9 cellular contexts compared by ENCODE assay signal in the genomic region with DNA sequence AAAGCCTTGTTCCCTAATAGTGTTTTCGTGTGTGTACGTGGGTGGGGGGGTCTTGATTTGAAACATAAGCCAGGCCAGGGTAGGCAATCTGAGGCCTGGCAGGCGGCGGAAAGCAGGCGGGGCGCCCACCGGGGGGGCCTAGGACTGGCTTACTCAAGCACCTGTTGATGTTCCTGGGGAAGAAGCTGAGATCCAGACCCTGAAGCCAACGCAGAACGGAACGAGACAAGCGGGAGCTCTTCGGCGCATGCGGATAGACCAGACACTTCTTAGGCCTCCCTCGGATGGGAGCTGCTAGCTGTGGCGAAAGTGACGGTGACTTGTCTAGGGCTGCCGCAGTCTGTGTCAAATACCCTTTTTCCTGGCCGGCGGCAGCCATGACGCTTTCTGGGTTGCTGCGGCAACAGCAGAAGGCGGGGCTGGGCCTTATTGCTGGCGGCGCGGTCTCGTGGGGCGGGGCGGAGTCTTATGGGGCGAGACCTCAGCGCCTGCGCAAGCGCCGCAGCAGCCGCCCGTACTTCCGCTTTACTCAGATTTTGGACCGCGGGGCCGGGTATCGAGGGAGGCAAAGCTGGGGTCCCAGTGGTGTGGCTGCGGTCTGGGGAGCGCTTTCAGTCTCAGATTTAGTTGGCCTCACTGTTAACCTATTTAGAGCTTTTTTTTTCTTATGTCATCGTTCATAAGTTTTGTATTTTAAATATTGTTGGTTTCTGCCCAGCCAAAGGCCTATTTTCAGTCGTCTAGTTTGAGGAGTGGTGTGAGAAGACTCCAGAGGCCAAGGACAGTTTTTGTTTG. TPM values are rescaled to one million over a fixed set of nuclear protein-coding genes. Genes with fewer than 3 reads are reported as not detected.
DNase-seq lines count a peak whose midpoint lies in the region; ATAC-seq and TF ChIP-seq lines count a peak whose summit lies in the region.
"Had no signal": no experiment of that assay in that cellular context is flagged by ENCODE, and none has a peak within 500 bp of the region (broad histone marks: within the 10 kb centered on the region; RNA-seq: fewer than 3 reads in every experiment).

Gene SPATA4 (minus strand): TSS at position 402 of the 795 bp plus-strand sequence. CDS start 23 bp downstream, at position 379.

- H3K4me3 ChIP-seq in dorsolateral prefrontal cortex (peak within 1 kb of the TSS; percentile 57 to 88 (median 76)), right lobe of liver (peak within 1 kb of the TSS; percentile 45 to 67 (median 67))

- peak within 1 kb of the TSS in 55 of 59 donors; percentile 5 to 88 (median 74) for H3K27ac ChIP-seq in dorsolateral prefrontal cortex
- H3K27ac ChIP-seq in right lobe of liver, result peak within 1 kb of the TSS in 2 of 3 donors; percentile 38 to 42

- POLR2A ChIA-PET in activated CD4-positive, alpha-beta memory T cell treated with anti-CD3 and anti-CD28 coated beads, Interleukin-2, amount 10 ng/mL, durations not matched to agents 7 days and 5 days (lab: Charles Lee), result interaction anchor here (0.8 to 1.3 kb wide), 2 partner anchors 36 to 134 kb away, joined by 4 read pairs; no protein-coding TSS in a partner anchor

- peak within 1 kb of the TSS; percentile 84 to 95 (median 92) for H3K27ac Mint-ChIP-seq in CD14-positive monocyte
- H3K27ac Mint-ChIP-seq in activated CD4-positive, alpha-beta memory T cell treated with anti-CD3 and anti-CD28 coated beads, Interleukin-2, amount 10 ng/mL, durations not matched to agents 7 days and 5 days, result peak within 1 kb of the TSS; percentile 47

- CTCF ChIA-PET in activated CD4-positive, alpha-beta memory T cell treated with anti-CD3 and anti-CD28 coated beads, Interleukin-2, amount 10 ng/mL, durations not matched to agents 7 days and 5 days (lab: Charles Lee), result interaction anchor here (1.1 kb wide), 1 partner anchor 128 kb away, joined by 4 read pairs; no protein-coding TSS in a partner anchor

- peak; percentile 45 for TF ChIP-seq POLR2A in right lobe of liver (IDR thresholded peaks at IDR 0.05)

- no peaks in the 10 kb centered on the region for H3K9me3 ChIP-seq in right lobe of liver

- no peaks in the 10 kb centered on the region for H3K9me3 Mint-ChIP-seq in CD14-positive monocyte
- H3K9me3 Mint-ChIP-seq in activated CD4-positive, alpha-beta memory T cell treated with anti-CD3 and anti-CD28 coated beads, Interleukin-2, amount 10 ng/mL, durations not matched to agents 7 days and 5 days, result no peaks in the 10 kb centered on the region

- H3K27me3 ChIP-seq in dorsolateral prefrontal cortex (no peaks in the 10 kb centered on the region), right lobe of liver (no peaks in the 10 kb centered on the region)

- WGBS in right lobe of liver (ENCODE audit: insufficient coverage, low coverage, low lambda C conversion rate, missing lambda C conversion rate), result 2% methylated on average over 29 of the region's 45 CpGs

- peaks cover 9% of the 10 kb centered on the region for H3K4me1 Mint-ChIP-seq in CD14-positive monocyte
- peaks cover 16% of the 10 kb centered on the region for H3K4me1 Mint-ChIP-seq in activated CD4-positive, alpha-beta memory T cell treated with anti-CD3 and anti-CD28 coated beads, Interleukin-2, amount 10 ng/mL, durations not matched to agents 7 days and 5 days

- H3K4me1 ChIP-seq in right lobe of liver, result peaks cover 0 to 5% (median 0%) of the 10 kb centered on the region in 4 donors

- ATAC-seq in GM19463 (IDR thresholded peaks at IDR 0.05; ENCODE audit: unreplicated experiment) (peak; percentile 97), right lobe of liver (peak; percentile 100)

- TF ChIP-seq CTCF in CD14-positive monocyte (IDR thresholded peaks at IDR 0.05) (no peak), dorsolateral prefrontal cortex (IDR thresholded peaks at IDR 0.05 in 54 of 56, conservative IDR thresholded peaks at IDR 0.05 in 2 of 56; ENCODE audit: low read depth in 1 of 56, partially characterized antibody in 56 of 56) (peak in 18 of 56 donors; percentile 8 to 45 (median 22)), right lobe of liver (IDR thresholded peaks at IDR 0.05) (no peak)

- peak; percentile 95 for DNase-seq in CD14-positive monocyte (ENCODE audit: low spot score)
- peak; percentile 91 for DNase-seq in HK-2 (ENCODE audit: unreplicated experiment)
- DNase-seq in NCI-H82 treated with DMSO at 0.1 percent for 48 hours (lab: John Stamatoyannopoulos, UW; ENCODE audit: unreplicated experiment), result peak; percentile 68
- peak; percentile 94 for DNase-seq in activated CD4-positive, alpha-beta memory T cell treated with anti-CD3 and anti-CD28 coated beads, Interleukin-2, amount 10 ng/mL, durations not matched to agents 7 days and 5 days
- peak; percentile 89 to 96 (median 94) for DNase-seq in dorsolateral prefrontal cortex
- peak; percentile 95 to 97 (median 96) for DNase-seq in right lobe of liver
- DNase-seq in stimulated activated CD4-positive, alpha-beta T cell treated with anti-CD3 and anti-CD28 coated beads, Interleukin-4, amount 100 ng/mL, for 1 hour, result peak; percentile 95

- peaks cover 3 to 13% (median 4%) of the 10 kb centered on the region in 3 donors for H3K27me3 Mint-ChIP-seq in CD14-positive monocyte (ENCODE audit: low read depth in 3 of 3)
- peaks cover 37% of the 10 kb centered on the region for H3K27me3 Mint-ChIP-seq in activated CD4-positive, alpha-beta memory T cell treated with anti-CD3 and anti-CD28 coated beads, Interleukin-2, amount 10 ng/mL, durations not matched to agents 7 days and 5 days

- H3K36me3 Mint-ChIP-seq in CD14-positive monocyte, result no peaks in the 10 kb centered on the region
- peaks cover 5% of the 10 kb centered on the region for H3K36me3 Mint-ChIP-seq in activated CD4-positive, alpha-beta memory T cell treated with anti-CD3 and anti-CD28 coated beads, Interleukin-2, amount 10 ng/mL, durations not matched to agents 7 days and 5 days (ENCODE audit: low read depth)

- H3K4me3 Mint-ChIP-seq in CD14-positive monocyte, result peak within 1 kb of the TSS; percentile 83 to 93
- peak within 1 kb of the TSS; percentile 75 for H3K4me3 Mint-ChIP-seq in activated CD4-positive, alpha-beta memory T cell treated with anti-CD3 and anti-CD28 coated beads, Interleukin-2, amount 10 ng/mL, durations not matched to agents 7 days and 5 days

- no peaks in the 10 kb centered on the region for H3K36me3 ChIP-seq in right lobe of liver

- intact Hi-C loops in CD14-positive monocyte (cut with micrococcal nuclease) (loop anchor here (2.0 to 5.0 kb wide), 2 partner anchors 123 to 132 kb away; partner anchors contain the start of gene SPCS3 (in 1 of the 2)), dorsolateral prefrontal cortex (cut with DNase I) (loop anchor here in 1 of 2 donors (1.0 to 10.0 kb wide), 2 partner anchors 125 to 131 kb away; partner anchors contain the start of gene WDR17), right lobe of liver (cut with DNase I) (no loop called here)

RNA-seq across cellular contexts. Expression of gene SPATA4, which starts in this region (rescaled TPM):
- not detected for polyA plus RNA-seq in CD14-positive monocyte
- total RNA-seq in activated CD4-positive, alpha-beta memory T cell treated with anti-CD3 and anti-CD28 coated beads, Interleukin-2, amount 10 ng/mL, durations not matched to agents 7 days and 5 days, result not detected
- total RNA-seq in dorsolateral prefrontal cortex, result 1 to 10 TPM in 65 of 120 experiments, under 1 TPM in 47, not detected in 8; 0.28 to 4.2 (median 1.2) TPM
- total RNA-seq in right lobe of liver, result not detected
- total RNA-seq: glomerular endothelial cell had no signal

Comparison
In these comparisons a context has a peak if more than half of its experiments do, and no peak if none do; other contexts are left out.
1. Peak in every context shown above with its lines: DNase-seq, ATAC-seq, H3K4me3 ChIP-seq and H3K27ac ChIP-seq.
2. Peak in DNase-seq in CD14-positive monocyte; RNA of the gene not detected or under 1 TPM.
3. Peak in DNase-seq in activated CD4-positive, alpha-beta memory T cell treated with anti-CD3 and anti-CD28 coated beads, Interleukin-2, amount 10 ng/mL, durations not matched to agents 7 days and 5 days; RNA of the gene not detected or under 1 TPM.
4. Peak in DNase-seq, ATAC-seq, H3K4me3 ChIP-seq and H3K27ac ChIP-seq in right lobe of liver; RNA of the gene not detected or under 1 TPM.
5. intact Hi-C loops: an anchor here in CD14-positive monocyte (2.0 to 5.0 kb wide); none called in right lobe of liver.